21 cellular contexts compared by ENCODE assay signal in the genomic region with DNA sequence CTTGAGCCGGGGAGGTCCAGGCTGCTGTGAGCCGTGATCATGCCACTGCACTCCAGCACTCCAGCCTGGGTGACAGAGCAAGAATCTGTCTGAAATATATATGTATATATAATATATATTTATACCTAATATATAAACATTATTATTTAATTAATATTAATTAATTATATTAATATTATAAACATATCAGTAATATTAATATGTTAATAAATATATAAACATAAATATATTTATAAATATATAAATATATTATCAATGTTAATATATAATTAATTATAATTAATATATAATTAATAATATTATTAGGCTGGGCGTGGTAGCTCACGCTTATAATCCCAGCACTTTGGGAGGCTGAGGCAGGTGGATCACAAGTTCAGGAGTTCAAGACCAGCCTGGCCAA.
"Had no signal": no experiment of that assay in that cellular context is flagged by ENCODE, and none has a peak within 500 bp of the region (broad histone marks: within the 10 kb centered on the region; RNA-seq: fewer than 3 reads in every experiment).

No MANE protein-coding gene starts in this region.

- H3K4me1 ChIP-seq: gastrocnemius medialis, neural progenitor cell, prostate gland, spleen, suprapubic skin, thyroid gland, vagina had no signal

- H3K27me3 Mint-ChIP-seq: effector memory CD8-positive, alpha-beta T cell; stimulated activated naive CD8-positive, alpha-beta T cell treated with anti-CD3 and anti-CD28 coated beads, Interleukin-15, amount 100 ng/mL, for 72 hours had no signal

- ATAC-seq: effector memory CD8-positive, alpha-beta T cell; gastrocnemius medialis; naive thymus-derived CD4-positive, alpha-beta T cell; right cardiac atrium; stimulated activated naive B cell treated with anti-CD40 and anti-IgM and Interleukin-4, amounts not matched to agents 10 μg/mL and 1 μg/mL and 100 μg/mL, for 72 hours; stimulated activated naive CD8-positive, alpha-beta T cell treated with anti-CD3 and anti-CD28 coated beads, Interleukin-15, amount 100 ng/mL, for 72 hours had no signal

- H3K4me1 Mint-ChIP-seq: nephron; neural progenitor cell; stimulated activated naive B cell treated with anti-CD40 and anti-IgM and Interleukin-4, amounts not matched to agents 10 μg/mL and 1 μg/mL and 100 μg/mL, for 72 hours had no signal

- H3K36me3 Mint-ChIP-seq: mesothelial cell of epicardium; naive thymus-derived CD4-positive, alpha-beta T cell; neural progenitor cell; stimulated activated naive B cell treated with anti-CD40 and anti-IgM and Interleukin-4, amounts not matched to agents 10 μg/mL and 1 μg/mL and 100 μg/mL, for 72 hours had no signal

- DNase-seq: cortex of kidney; effector memory CD8-positive, alpha-beta T cell; gastrocnemius medialis; head of caudate nucleus; mesenchymal stem cell; naive thymus-derived CD4-positive, alpha-beta T cell; right cardiac atrium; spleen; stimulated activated CD4-positive, alpha-beta T cell treated with anti-CD3 and anti-CD28 coated beads, Interleukin-4, amount 100 ng/mL, for 4 hours; stimulated activated naive B cell treated with anti-CD40 and anti-IgM and Interleukin-4, amounts not matched to agents 10 μg/mL and 1 μg/mL and 100 μg/mL, for 72 hours; stimulated activated naive CD8-positive, alpha-beta T cell treated with anti-CD3 and anti-CD28 coated beads, Interleukin-15, amount 100 ng/mL, for 72 hours; thyroid gland; trophoblast cell had no signal

- H3K9me3 Mint-ChIP-seq: effector memory CD8-positive, alpha-beta T cell; mesothelial cell of epicardium; naive thymus-derived CD4-positive, alpha-beta T cell; nephron; neural progenitor cell; stimulated activated naive CD8-positive, alpha-beta T cell treated with anti-CD3 and anti-CD28 coated beads, Interleukin-15, amount 100 ng/mL, for 72 hours had no signal

- H3K27me3 ChIP-seq: gastrocnemius medialis, neural progenitor cell, spleen, suprapubic skin, thyroid gland, vagina had no signal

- FAIRE-seq: keratinocyte had no signal

- H3K27ac ChIP-seq: gastrocnemius medialis, neural progenitor cell, prostate gland, skin epidermis, spleen, suprapubic skin, thyroid gland, vagina had no signal

- H3K36me3 ChIP-seq: gastrocnemius medialis, neural progenitor cell, prostate gland, spleen, suprapubic skin, thyroid gland, vagina had no signal

- H3K4me3 ChIP-seq: gastrocnemius medialis, neural progenitor cell, prostate gland, skin epidermis, spleen, suprapubic skin, thyroid gland, vagina had no signal

- H3K27ac Mint-ChIP-seq: effector memory CD8-positive, alpha-beta T cell; mesothelial cell of epicardium; naive thymus-derived CD4-positive, alpha-beta T cell; nephron; neural progenitor cell; stimulated activated naive B cell treated with anti-CD40 and anti-IgM and Interleukin-4, amounts not matched to agents 10 μg/mL and 1 μg/mL and 100 μg/mL, for 72 hours had no signal

- H3K4me3 Mint-ChIP-seq: effector memory CD8-positive, alpha-beta T cell; mesothelial cell of epicardium; naive thymus-derived CD4-positive, alpha-beta T cell; nephron; neural progenitor cell; stimulated activated naive B cell treated with anti-CD40 and anti-IgM and Interleukin-4, amounts not matched to agents 10 μg/mL and 1 μg/mL and 100 μg/mL, for 72 hours; stimulated activated naive CD8-positive, alpha-beta T cell treated with anti-CD3 and anti-CD28 coated beads, Interleukin-15, amount 100 ng/mL, for 72 hours had no signal

- H3K9me3 ChIP-seq: gastrocnemius medialis, prostate gland, spleen, suprapubic skin, thyroid gland, vagina had no signal
